In the genomic region with DNA sequence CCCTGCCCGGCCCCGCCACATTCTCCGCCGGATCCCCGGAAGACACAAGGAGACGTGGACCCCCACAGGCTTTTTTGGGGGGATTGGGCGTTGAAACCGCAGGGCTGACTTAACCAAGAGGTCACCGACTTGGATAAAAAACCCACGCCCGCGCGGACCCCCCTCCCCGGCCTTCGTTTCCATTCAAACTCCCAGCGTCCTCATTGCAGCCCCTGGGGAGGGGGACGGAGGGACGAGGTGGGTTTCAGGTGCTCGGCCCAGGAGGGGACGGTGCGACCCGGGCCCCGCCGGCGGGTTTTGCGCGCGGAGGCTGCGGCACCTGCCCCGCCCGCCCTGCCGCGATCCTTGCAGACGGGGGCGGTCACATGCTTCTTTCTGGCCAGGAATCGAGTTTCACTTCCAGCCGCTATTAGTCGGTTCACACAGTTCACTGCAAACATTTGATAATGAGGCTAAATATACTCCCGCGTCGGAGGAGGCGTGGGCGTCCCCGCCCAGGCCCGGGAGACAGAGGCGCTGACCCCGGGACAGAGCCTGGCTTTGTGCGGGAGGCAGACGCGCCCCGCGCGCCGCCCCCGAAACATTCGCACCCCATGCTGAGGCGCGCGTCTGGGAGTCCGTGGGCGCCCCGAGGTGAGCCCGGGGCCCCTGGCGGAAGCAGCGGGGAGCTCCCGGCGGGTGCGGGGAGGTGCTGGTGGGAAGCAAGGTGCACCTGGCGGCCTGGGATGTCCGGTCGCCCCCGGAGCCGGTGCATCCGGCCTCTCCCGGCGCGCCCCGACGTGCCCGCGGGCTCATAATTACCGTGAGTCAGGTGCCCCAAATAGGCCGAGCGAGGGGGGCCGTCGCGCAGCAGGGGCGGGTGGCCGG, we compare ENCODE assay signal across 7 cellular contexts. TPM values are rescaled to one million over a fixed set of nuclear protein-coding genes. Genes with fewer than 3 reads are reported as not detected.
DNase-seq lines count a peak whose midpoint lies in the region; ATAC-seq and TF ChIP-seq lines count a peak whose summit lies in the region.

No MANE protein-coding gene starts in this region.

- CTCF ChIA-PET in activated CD8-positive, alpha-beta T cell treated with anti-CD3 and anti-CD28 coated beads for 36 hours (lab: Charles Lee) = no interaction called here

- H3K9me3 ChIP-seq in ovary = no peaks in the 10 kb centered on the region

- H3K4me3 ChIP-seq in GM12864 (ENCODE audit: low read depth, low read length) (peak overlapping the region; percentile 8), ovary (peak overlapping the region; percentile 38)

- no peaks in the 10 kb centered on the region for H3K36me3 Mint-ChIP-seq in activated CD8-positive, alpha-beta T cell treated with anti-CD3 and anti-CD28 coated beads for 36 hours (ENCODE audit: low read depth)

- POLR2A ChIA-PET in activated CD8-positive, alpha-beta T cell treated with anti-CD3 and anti-CD28 coated beads for 36 hours (lab: Charles Lee) = no interaction called here

- TF ChIP-seq POLR2A in ovary (IDR thresholded peaks at IDR 0.05) (no peak), GM18505 (IDR thresholded peaks at IDR 0.05; ENCODE audit: borderline replicate concordance, extremely low read depth, insufficient read depth, insufficient read length) (no peak)

- no peak overlapping the region for H3K27ac Mint-ChIP-seq in activated CD8-positive, alpha-beta T cell treated with anti-CD3 and anti-CD28 coated beads for 36 hours

- peaks cover 5% of the 10 kb centered on the region for H3K4me1 Mint-ChIP-seq in activated CD8-positive, alpha-beta T cell treated with anti-CD3 and anti-CD28 coated beads for 36 hours (ENCODE audit: low read depth)

- intact Hi-C loops in activated CD8-positive, alpha-beta T cell treated with anti-CD3 and anti-CD28 coated beads for 36 hours (cut with micrococcal nuclease) = no loop called here
- intact Hi-C loops in Right ventricle myocardium inferior (cut with DNase I) = loop anchor here (1.0 to 5.0 kb wide), 2 partner anchors 120 to 210 kb away; no protein-coding TSS in a partner anchor
- intact Hi-C loops in ovary (cut with DNase I) = loop anchor here in 2 of 4 donors (5.0 to 10.0 kb wide), 2 partner anchors 190 to 352 kb away; a partner anchor contains a TSS

- DNase-seq in GM12864 (ENCODE audit: low read depth) (peak; percentile 44), HuH-7 (ENCODE audit: low spot score) (peak; percentile 87), Right ventricle myocardium inferior (ENCODE audit: missing footprints) (no peak), ovary (peak in 4 of 5 donors; percentile 48 to 69 (median 60))
- DNase-seq in activated CD8-positive, alpha-beta T cell treated with anti-CD3 and anti-CD28 coated beads for 36 hours = peak; percentile 61

- peaks cover 29% of the 10 kb centered on the region for H3K27me3 Mint-ChIP-seq in activated CD8-positive, alpha-beta T cell treated with anti-CD3 and anti-CD28 coated beads for 36 hours

- H3K27me3 ChIP-seq in ovary = peaks cover 7% of the 10 kb centered on the region

- WGBS in ovary, 3 donors = 1% methylated on average over 40 to 89 of the region's 89 CpGs

- H3K9me3 Mint-ChIP-seq in activated CD8-positive, alpha-beta T cell treated with anti-CD3 and anti-CD28 coated beads for 36 hours = no peaks in the 10 kb centered on the region

- H3K4me3 Mint-ChIP-seq in activated CD8-positive, alpha-beta T cell treated with anti-CD3 and anti-CD28 coated beads for 36 hours = no peak overlapping the region

- TF ChIP-seq EP300 in ovary (IDR thresholded peaks at IDR 0.05) = no peak

- no peak overlapping the region for H3K27ac ChIP-seq in ovary

- H3K36me3 ChIP-seq in ovary = no peaks in the 10 kb centered on the region

- peaks cover 15% of the 10 kb centered on the region for H3K4me1 ChIP-seq in ovary (ENCODE audit: insufficient read depth)

- ATAC-seq in activated CD8-positive, alpha-beta T cell treated with anti-CD3 and anti-CD28 coated beads for 36 hours = peak; percentile 31
- ATAC-seq in Right ventricle myocardium inferior (peak; percentile 66), GM21381 (IDR thresholded peaks at IDR 0.05; ENCODE audit: unreplicated experiment) (no peak), GM18505 (IDR thresholded peaks at IDR 0.05; ENCODE audit: unreplicated experiment) (no peak)

- TF ChIP-seq CTCF in GM12864 (IDR thresholded peaks at IDR 0.05; ENCODE audit: low read depth, low read length, missing control alignments) (no peak), ovary (IDR thresholded peaks at IDR 0.05) (no peak)
- no peak for TF ChIP-seq CTCF in activated CD8-positive, alpha-beta T cell treated with anti-CD3 and anti-CD28 coated beads for 36 hours (IDR thresholded peaks at IDR 0.05)

RNA-seq across cellular contexts. Expression of a gene that starts 2.7 kb away (rescaled TPM):
- total RNA-seq in activated CD8-positive, alpha-beta T cell treated with anti-CD3 and anti-CD28 coated beads for 36 hours = 10 to 100 TPM; 16.7 to 18.8 TPM
- total RNA-seq in Right ventricle myocardium inferior = 37.2 TPM
- 10 to 100 TPM in 3 of 7 donors, 1 to 10 TPM in 4; 3.7 to 35.5 (median 9.4) TPM for total RNA-seq in ovary
- 1 to 10 TPM; 4.5 to 8.7 TPM for polyA plus RNA-seq in ovary

Comparison
In these comparisons a context has a peak if more than half of its experiments do, and no peak if none do; other contexts are left out.
1. ATAC-seq: peak in activated CD8-positive, alpha-beta T cell treated with anti-CD3 and anti-CD28 coated beads for 36 hours (single experiment) and Right ventricle myocardium inferior (single experiment); none in GM21381 (single experiment) and GM18505 (single experiment).